ENCODE assay signal across 10 cellular contexts in genomic region chr12:42180990-42181611, GRCh38. TPM values are rescaled to one million over a fixed set of nuclear protein-coding genes. Genes with fewer than 3 reads are reported as not detected.
DNase-seq lines count a peak whose midpoint lies in the region; ATAC-seq and TF ChIP-seq lines count a peak whose summit lies in the region.
"Had no signal": no experiment of that assay in that cellular context is flagged by ENCODE, and none has a peak within 500 bp of the region (broad histone marks: within the 10 kb centered on the region; RNA-seq: fewer than 3 reads in every experiment).

No MANE protein-coding gene starts in this region.

- 67 to 81% (median 74%) methylated on average over 2 of the region's 2 CpGs for WGBS in heart left ventricle, 4 donors
- WGBS in upper lobe of left lung, 2 donors = 53 to 60% methylated on average over 2 of the region's 2 CpGs

- TF ChIP-seq POLR2A in heart left ventricle (IDR thresholded peaks at IDR 0.05) = no peak
- TF ChIP-seq POLR2A in upper lobe of left lung (IDR thresholded peaks at IDR 0.05) = no peak

- H3K27ac ChIP-seq in heart left ventricle (peak overlapping the region in 3 of 12 donors; percentile 18 to 43 (median 20)), right atrium auricular region (no peak overlapping the region), upper lobe of left lung (no peak overlapping the region)

- H3K9me3 ChIP-seq in heart left ventricle (no peaks in the 10 kb centered on the region), right atrium auricular region (no peaks in the 10 kb centered on the region), adipocyte (ENCODE audit: control insufficient read depth, low read length) (no peaks in the 10 kb centered on the region), upper lobe of left lung (no peaks in the 10 kb centered on the region), BE2C (no peaks in the 10 kb centered on the region)

- DNase-seq in heart left ventricle (no peak), right atrium auricular region (ENCODE audit: low spot score) (no peak), adipocyte (ENCODE audit: low read depth) (peak; percentile 47), islet precursor cell (peak; percentile 57), upper lobe of left lung (no peak), GDM1 (lab: John Stamatoyannopoulos, UW) (no peak), BE2C (no peak)
- DNase-seq: activated CD4-positive, alpha-beta T cell treated with anti-CD3 and anti-CD28 coated beads, Interleukin-2, amount 10 ng/mL, durations not matched to agents 24 days and 14 days; NCI-H187 treated with DMSO at 0.1 percent for 48 hours had no signal

- H3K4me1 ChIP-seq in heart left ventricle (peaks cover 0 to 33% (median 13%) of the 10 kb centered on the region in 12 donors), right atrium auricular region (peaks cover 0 to 30% of the 10 kb centered on the region in 2 donors), adipocyte (ENCODE audit: control insufficient read depth, insufficient read depth, low read length) (peaks cover 4% of the 10 kb centered on the region), upper lobe of left lung (no peaks in the 10 kb centered on the region), BE2C (no peaks in the 10 kb centered on the region)

- H3K36me3 ChIP-seq in heart left ventricle (peaks cover 0 to 21% (median 5%) of the 10 kb centered on the region in 9 donors), right atrium auricular region (no peaks in the 10 kb centered on the region), adipocyte (ENCODE audit: control insufficient read depth, insufficient read depth, low read length, severe bottlenecking) (peaks cover 20% of the 10 kb centered on the region), upper lobe of left lung (peaks cover 0 to 4% (median 0%) of the 10 kb centered on the region in 4 donors), BE2C (no peaks in the 10 kb centered on the region)

- TF ChIP-seq CTCF in heart left ventricle (IDR thresholded peaks at IDR 0.05) (no peak), right atrium auricular region (IDR thresholded peaks at IDR 0.05) (no peak), upper lobe of left lung (IDR thresholded peaks at IDR 0.05) (no peak), BE2C (IDR thresholded peaks at IDR 0.05; ENCODE audit: low read depth, low read length) (no peak)

- TF ChIP-seq EP300 in upper lobe of left lung (IDR thresholded peaks at IDR 0.05) = no peak

- no peak overlapping the region for H3K4me3 ChIP-seq in heart left ventricle
- no peak overlapping the region for H3K4me3 ChIP-seq in right atrium auricular region
- no peak overlapping the region for H3K4me3 ChIP-seq in adipocyte (ENCODE audit: low read length)
- H3K4me3 ChIP-seq in upper lobe of left lung = no peak overlapping the region
- no peak overlapping the region for H3K4me3 ChIP-seq in BE2C (ENCODE audit: low read depth, low read length)

- H3K27me3 ChIP-seq in heart left ventricle = no peaks in the 10 kb centered on the region
- H3K27me3 ChIP-seq in right atrium auricular region = no peaks in the 10 kb centered on the region
- no peaks in the 10 kb centered on the region for H3K27me3 ChIP-seq in adipocyte (replicated peaks; ENCODE audit: control insufficient read depth, insufficient read depth, low read length)
- no peaks in the 10 kb centered on the region for H3K27me3 ChIP-seq in upper lobe of left lung
- H3K27me3 ChIP-seq in BE2C = no peaks in the 10 kb centered on the region

- no peak overlapping the region for H3K9ac ChIP-seq in adipocyte (ENCODE audit: low read length)

- peak; percentile 46 to 63 (median 54) for ATAC-seq in heart left ventricle
- ATAC-seq in upper lobe of left lung (ENCODE audit: low FRiP score in 2 of 2) = no peak
- no peak for ATAC-seq in HG03175 (IDR thresholded peaks at IDR 0.05; ENCODE audit: unreplicated experiment)

- intact Hi-C loops in heart left ventricle (cut with DNase I) = no loop called here

RNA-seq across cellular contexts. Expression of gene GXYLT1, which starts 36.4 kb away (rescaled TPM):
- 1 to 10 TPM; 3.9 to 8.3 (median 6.3) TPM for total RNA-seq in heart left ventricle
- polyA plus RNA-seq in heart left ventricle = 1 to 10 TPM; 1.4 to 3.4 TPM
- 1 to 10 TPM; 5.9 TPM for total RNA-seq in right atrium auricular region
- 10 to 100 TPM; 11.3 to 24.6 (median 12.3) TPM for total RNA-seq in upper lobe of left lung
- 1.4 TPM for polyA plus RNA-seq in BE2C (2012; ENCODE audit: insufficient read depth, insufficient read length, low read depth)

RNA-seq across cellular contexts. Expression of gene YAF2, which starts 56.9 kb away (rescaled TPM):
- total RNA-seq in heart left ventricle (100 to 1,000 TPM in 1 of 9 donors, 10 to 100 TPM in 8; 31.5 to 125 (median 78.2) TPM), right atrium auricular region (10 to 100 TPM; 54.3 to 63.2 TPM), upper lobe of left lung (10 to 100 TPM; 11.7 to 44.0 (median 29.8) TPM)
- 10 to 100 TPM; 39.5 to 41.6 TPM for polyA plus RNA-seq in heart left ventricle
- polyA plus RNA-seq in BE2C (2012; ENCODE audit: insufficient read depth, insufficient read length, low read depth) = 35.7 TPM

Comparison
In these comparisons a context has a peak if more than half of its experiments do, and no peak if none do; other contexts are left out.
1. ATAC-seq: peak in heart left ventricle (4 of 4); none in upper lobe of left lung (0 of 2) and HG03175 (single experiment).
2. DNase-seq: peak in adipocyte (single experiment) and islet precursor cell (single experiment); none in heart left ventricle (0 of 5), right atrium auricular region (single experiment), upper lobe of left lung (0 of 2), GDM1 (single experiment) and BE2C (single experiment).